ENCODE assay signal across 21 cellular contexts in the genomic region with DNA sequence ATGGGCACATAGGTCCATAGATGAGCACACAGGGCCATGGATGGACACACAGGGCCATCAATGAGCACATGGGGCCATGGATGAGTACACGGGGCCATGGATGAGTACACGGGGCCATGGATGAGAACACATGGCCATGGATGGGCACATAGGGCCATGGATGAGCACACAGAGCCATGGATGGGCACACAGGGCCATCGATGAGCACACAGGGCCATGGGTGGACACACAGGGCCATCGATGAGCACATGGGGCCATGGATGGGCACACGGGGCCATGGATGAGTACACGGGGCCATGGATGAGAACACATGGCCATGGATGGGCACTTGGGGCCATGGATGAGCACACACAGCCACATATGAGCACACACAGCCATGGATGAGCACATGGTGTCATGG.
"Had no signal": no experiment of that assay in that cellular context is flagged by ENCODE, and none has a peak within 500 bp of the region (broad histone marks: within the 10 kb centered on the region; RNA-seq: fewer than 3 reads in every experiment).

No MANE protein-coding gene starts in this region.

- H3K27me3 Mint-ChIP-seq: naive thymus-derived CD4-positive, alpha-beta T cell had no signal

- FAIRE-seq: keratinocyte had no signal

- H3K36me3 Mint-ChIP-seq: activated naive CD4-positive, alpha-beta T cell treated with anti-CD3 and anti-CD28 coated beads, Interleukin-2, amount 50 U/mL, for 72 hours; naive thymus-derived CD4-positive, alpha-beta T cell had no signal

- ATAC-seq: activated naive CD4-positive, alpha-beta T cell treated with anti-CD3 and anti-CD28 coated beads, Interleukin-2, amount 50 U/mL, for 72 hours; gastroesophageal sphincter; left lobe of liver; naive thymus-derived CD4-positive, alpha-beta T cell; stimulated activated naive CD8-positive, alpha-beta T cell treated with anti-CD3 and anti-CD28 coated beads, Interleukin-15, Interleukin-2, amounts not matched to agents 100 U/mL and 50 U/mL, for 24 hours; WTC11 had no signal

- H3K4me1 ChIP-seq: gastroesophageal sphincter, prostate gland, tibial artery, uterus had no signal

- H3K4me3 ChIP-seq: gastroesophageal sphincter, lung, prostate gland, tibial artery, uterus had no signal

- H3K27me3 ChIP-seq: brain microvascular endothelial cell, gastroesophageal sphincter, tibial artery, uterus had no signal

- H3K9me3 ChIP-seq: gastroesophageal sphincter, prostate gland, tibial artery, uterus had no signal

- H3K36me3 ChIP-seq: brain microvascular endothelial cell, gastroesophageal sphincter, prostate gland, tibial artery, uterus had no signal

- H3K4me3 Mint-ChIP-seq: activated T-helper 1 cell treated with anti-CD3 and anti-CD28 coated beads, Interleukin-12 subunit alpha, Interleukin-12 subunit beta, Interleukin-2, Interleukin-4 antibody, amounts not matched to agents 30 ng/mL and 10 ng/mL and 1 ng/mL, durations not matched to agents 14 hours and 24 hours and 36 hours; naive thymus-derived CD4-positive, alpha-beta T cell; neural crest cell; T-helper 1 cell treated with Interleukin-12 subunit alpha and Interleukin-12 subunit beta and Interleukin-4 antibody, amounts not matched to agents 30 μg/mL and 1 μg/mL, for 36 hours; WTC11 had no signal

- H3K27ac ChIP-seq: brain microvascular endothelial cell, epithelial cell of prostate, gastroesophageal sphincter, prostate gland, tibial artery, uterus had no signal

- H3K27ac Mint-ChIP-seq: activated naive CD4-positive, alpha-beta T cell treated with anti-CD3 and anti-CD28 coated beads, Interleukin-2, amount 50 U/mL, for 72 hours; activated T-helper 1 cell treated with anti-CD3 and anti-CD28 coated beads, Interleukin-12 subunit alpha, Interleukin-12 subunit beta, Interleukin-2, Interleukin-4 antibody, amounts not matched to agents 30 ng/mL and 10 ng/mL and 1 ng/mL, durations not matched to agents 14 hours and 24 hours and 36 hours; naive thymus-derived CD4-positive, alpha-beta T cell; T-helper 1 cell treated with Interleukin-12 subunit alpha and Interleukin-12 subunit beta and Interleukin-4 antibody, amounts not matched to agents 30 μg/mL and 1 μg/mL, for 36 hours; WTC11 had no signal

- H3K4me1 Mint-ChIP-seq: WTC11 had no signal

- DNase-seq: activated CD4-positive, alpha-beta T cell treated with anti-CD3 and anti-CD28 coated beads, Interleukin-2, amount 50 U/mL, for 48 hours; brain microvascular endothelial cell; naive thymus-derived CD4-positive, alpha-beta T cell; stimulated activated CD4-positive, alpha-beta T cell treated with anti-CD3 and anti-CD28 coated beads, Interleukin-12 subunit alpha, Interleukin-12 subunit beta, amount 100 ng/mL, for 4 hours; stimulated activated CD4-positive, alpha-beta T cell treated with anti-CD3 and anti-CD28 coated beads, Interleukin-4, amount 100 ng/mL, for 4 hours; stimulated activated naive CD8-positive, alpha-beta T cell treated with anti-CD3 and anti-CD28 coated beads, Interleukin-15, Interleukin-2, amounts not matched to agents 100 U/mL and 50 U/mL, for 24 hours; substantia nigra; T1000 had no signal
